24 cellular contexts compared by ENCODE assay signal in genomic region chr2:230983566-230983965, GRCh38. TPM values are rescaled to one million over a fixed set of nuclear protein-coding genes. Genes with fewer than 3 reads are reported as not detected.
"Had no signal": no experiment of that assay in that cellular context is flagged by ENCODE, and none has a peak within 500 bp of the region (broad histone marks: within the 10 kb centered on the region; RNA-seq: fewer than 3 reads in every experiment).

No MANE protein-coding gene starts in this region.

- H3K36me3 Mint-ChIP-seq: mesothelial cell of epicardium had no signal

- H3K36me3 ChIP-seq: gastroesophageal sphincter, heart left ventricle, left lung, sigmoid colon, transverse colon, uterus had no signal

- ATAC-seq: esophagus mucosa, gastroesophageal sphincter, heart left ventricle, left lung had no signal

- H3K4me3 ChIP-seq: gastroesophageal sphincter, heart left ventricle, left lung, sigmoid colon, transverse colon, uterus had no signal

- H3K27me3 ChIP-seq: uterus had no signal

- H3K4me3 Mint-ChIP-seq: activated T-cell treated with anti-CD3 and anti-CD28 coated beads, Interleukin-2, amount 50 U/mL, for 4 hours; mesothelial cell of epicardium; nephron progenitor cell had no signal

- H3K9me3 Mint-ChIP-seq: activated naive CD4-positive, alpha-beta T cell treated with anti-CD3 and anti-CD28 coated beads, Interleukin-2, amount 50 U/mL, for 72 hours; activated T-cell treated with anti-CD3 and anti-CD28 coated beads, Interleukin-2, amount 50 U/mL, for 4 hours; mesothelial cell of epicardium; nephron progenitor cell had no signal

- DNase-seq: activated gamma-delta T cell treated with Interleukin-2 at 50 U/mL for 16 hours; activated T-cell treated with anti-CD3 and anti-CD28 coated beads, Interleukin-2, amount 50 U/mL, for 4 hours; amniotic stem cell; effector CD4-positive, alpha-beta T cell; heart left ventricle; left lung; nephron progenitor cell; occipital lobe; posterior cingulate gyrus; stimulated activated CD4-positive, alpha-beta T cell treated with anti-CD3 and anti-CD28 coated beads, Interleukin-4, amount 100 ng/mL, for 24 hours; stimulated activated naive CD4-positive, alpha-beta T cell; T-helper 1 cell; T-helper 9 cell; transverse colon; uterus had no signal

- H3K4me1 ChIP-seq: uterus had no signal

- H3K27ac Mint-ChIP-seq: mesothelial cell of epicardium, nephron progenitor cell had no signal

- H3K27ac ChIP-seq: gastroesophageal sphincter, heart left ventricle, left lung, sigmoid colon, transverse colon, uterus had no signal

RNA-seq across cellular contexts. Expression of gene SPATA3, which starts 12.4 kb away (rescaled TPM):
- total RNA-seq: activated T-cell treated with anti-CD3 and anti-CD28 coated beads, Interleukin-2, amount 50 U/mL, for 4 hours; cerebellum; esophagus mucosa; gastroesophageal sphincter; heart left ventricle; kidney epithelial cell; left lung; lung microvascular endothelial cell; mesothelial cell of epicardium; occipital lobe; renal cortical epithelial cell; sigmoid colon; transverse colon; uterus had no signal

RNA-seq across cellular contexts. Expression of gene GPR55, which starts 58.5 kb away (rescaled TPM):
- total RNA-seq: cerebellum, kidney epithelial cell, lung microvascular endothelial cell, mesothelial cell of epicardium, occipital lobe, renal cortical epithelial cell, sigmoid colon, uterus had no signal
